In the genomic region with DNA sequence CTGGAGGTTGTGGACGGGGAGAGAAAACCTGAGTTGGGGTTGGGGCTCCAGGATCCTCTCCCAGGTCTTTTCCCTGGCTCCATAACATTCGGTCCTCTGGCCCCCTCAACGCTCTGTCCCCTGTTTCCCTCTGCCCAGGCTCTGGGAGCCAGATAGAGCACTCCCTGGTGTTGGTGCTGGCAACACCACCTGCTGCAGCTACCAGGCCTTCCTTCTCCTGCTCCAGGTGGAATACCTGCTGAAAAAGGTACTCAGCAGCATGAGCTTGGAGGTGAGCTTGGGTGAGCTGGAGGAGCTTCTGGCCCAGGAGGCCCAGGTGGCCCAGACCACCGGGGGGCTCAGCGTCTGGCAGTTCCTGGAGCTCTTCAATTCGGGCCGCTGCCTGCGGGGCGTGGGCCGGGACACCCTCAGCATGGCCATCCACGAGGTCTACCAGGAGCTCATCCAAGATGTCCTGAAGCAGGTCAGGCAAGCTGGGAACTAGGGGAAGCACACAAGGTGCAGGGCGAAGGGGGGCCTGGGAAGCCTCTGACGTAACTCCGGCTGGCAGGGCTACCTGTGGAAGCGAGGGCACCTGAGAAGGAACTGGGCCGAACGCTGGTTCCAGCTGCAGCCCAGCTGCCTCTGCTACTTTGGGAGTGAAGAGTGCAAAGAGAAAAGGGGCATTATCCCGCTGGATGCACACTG, we compare ENCODE assay signal across 17 cellular contexts. TPM values are rescaled to one million over a fixed set of nuclear protein-coding genes. Genes with fewer than 3 reads are reported as not detected.
DNase-seq lines count a peak whose midpoint lies in the region; ATAC-seq, FAIRE-seq and TF ChIP-seq lines count a peak whose summit lies in the region.
"Had no signal": no experiment of that assay in that cellular context is flagged by ENCODE, and none has a peak within 500 bp of the region (broad histone marks: within the 10 kb centered on the region; RNA-seq: fewer than 3 reads in every experiment).

No MANE protein-coding gene starts in this region.

- no peaks in the 10 kb centered on the region for H3K9me3 Mint-ChIP-seq in T-helper 1 cell treated with Interleukin-12 subunit alpha and Interleukin-12 subunit beta and Interleukin-4 antibody, amounts not matched to agents 30 μg/mL and 1 μg/mL, for 36 hours

- H3K36me3 Mint-ChIP-seq in T-helper 1 cell treated with Interleukin-12 subunit alpha and Interleukin-12 subunit beta and Interleukin-4 antibody, amounts not matched to agents 30 μg/mL and 1 μg/mL, for 36 hours (ENCODE audit: low read depth), result peaks cover 75% of the 10 kb centered on the region

- no peak for ATAC-seq in HG03460 (IDR thresholded peaks at IDR 0.05; ENCODE audit: unreplicated experiment)

- peak overlapping the region; percentile 78 for H3K4me3 Mint-ChIP-seq in T-helper 1 cell treated with Interleukin-12 subunit alpha and Interleukin-12 subunit beta and Interleukin-4 antibody, amounts not matched to agents 30 μg/mL and 1 μg/mL, for 36 hours

- H3K36me3 ChIP-seq in effector memory CD4-positive, alpha-beta T cell (ENCODE audit: control insufficient read depth, insufficient read depth, low read length), result peaks cover 22% of the 10 kb centered on the region
- H3K36me3 ChIP-seq in small intestine (ENCODE audit: control insufficient read depth in 2 of 2, insufficient read depth in 2 of 2, low read length in 2 of 2), result no peaks in the 10 kb centered on the region
- H3K36me3 ChIP-seq: right atrium auricular region had no signal

- peaks cover 67% of the 10 kb centered on the region for H3K4me1 ChIP-seq in effector memory CD4-positive, alpha-beta T cell (ENCODE audit: control insufficient read depth, insufficient read depth, low read length, poor library complexity, severe bottlenecking)
- H3K4me1 ChIP-seq in small intestine (ENCODE audit: control insufficient read depth in 2 of 2, insufficient read depth in 1 of 2, low read depth in 1 of 2, low read length in 1 of 2), result no peaks in the 10 kb centered on the region
- H3K4me1 ChIP-seq: tibial artery had no signal

- H3K27ac Mint-ChIP-seq in T-helper 1 cell treated with Interleukin-12 subunit alpha and Interleukin-12 subunit beta and Interleukin-4 antibody, amounts not matched to agents 30 μg/mL and 1 μg/mL, for 36 hours, result peak overlapping the region; percentile 96

- peaks cover 63% of the 10 kb centered on the region for H3K4me1 Mint-ChIP-seq in T-helper 1 cell treated with Interleukin-12 subunit alpha and Interleukin-12 subunit beta and Interleukin-4 antibody, amounts not matched to agents 30 μg/mL and 1 μg/mL, for 36 hours (ENCODE audit: low read depth)

- 89 to 93% (median 90%) methylated on average over 18 of the region's 18 CpGs for WGBS in small intestine, 3 donors

- no peaks in the 10 kb centered on the region for H3K27me3 Mint-ChIP-seq in T-helper 1 cell treated with Interleukin-12 subunit alpha and Interleukin-12 subunit beta and Interleukin-4 antibody, amounts not matched to agents 30 μg/mL and 1 μg/mL, for 36 hours (ENCODE audit: low read depth)

- no peak for TF ChIP-seq POLR2A in erythroblast (IDR thresholded peaks at IDR 0.05; ENCODE audit: low read length)

- DNase-seq in T-helper 1 cell, result no peak
- no peak for DNase-seq in RWPE1 (ENCODE audit: low spot score)
- DNase-seq in effector memory CD4-positive, alpha-beta T cell, result no peak
- no peak for DNase-seq in small intestine
- no peak for DNase-seq in DMS153 (lab: John Stamatoyannopoulos, UW)
- DNase-seq in erythroblast (lab: John Stamatoyannopoulos, UW), result no peak
- DNase-seq: Calu3, dorsolateral prefrontal cortex, SW 1271, tibial artery had no signal

- no peak for TF ChIP-seq CTCF in RWPE1 (conservative IDR thresholded peaks at IDR 0.05; ENCODE audit: low read depth)

- CTCF ChIA-PET in RWPE1 (lab: Yijun Ruan, JAX), result interaction anchor here (0.6 kb wide), 1 partner anchor 137 kb away, joined by 4 read pairs; no protein-coding TSS in a partner anchor

- POLR2A ChIA-PET in RWPE1 (lab: Yijun Ruan, JAX; ENCODE audit: low non-redundant PET), result no interaction called here

- H3K27ac ChIP-seq in RWPE1, result 0 out of 2 replicates have a peak overlapping the region, but pooled peaks have one; percentile 2
- H3K27ac ChIP-seq in effector memory CD4-positive, alpha-beta T cell (ENCODE audit: insufficient read depth, low read length, poor library complexity, severe bottlenecking), result peak overlapping the region; percentile 83
- peak overlapping the region; percentile 12 to 34 for H3K27ac ChIP-seq in small intestine (ENCODE audit: low read depth in 1 of 2, low read length in 1 of 2)
- H3K27ac ChIP-seq: 22Rv1, right atrium auricular region, tibial artery had no signal

- no peaks in the 10 kb centered on the region for H3K9me3 ChIP-seq in effector memory CD4-positive, alpha-beta T cell (ENCODE audit: control insufficient read depth, low read length)
- H3K9me3 ChIP-seq in small intestine (ENCODE audit: control insufficient read depth, low read depth), result no peaks in the 10 kb centered on the region
- H3K9me3 ChIP-seq: right atrium auricular region, tibial artery had no signal

- H3K27me3 ChIP-seq in effector memory CD4-positive, alpha-beta T cell (replicated peaks; ENCODE audit: control insufficient read depth, insufficient read depth, low read length, poor library complexity, severe bottlenecking), result no peaks in the 10 kb centered on the region
- H3K27me3 ChIP-seq in small intestine (ENCODE audit: control insufficient read depth in 2 of 2, insufficient read depth in 2 of 2, low read length in 2 of 2), result no peaks in the 10 kb centered on the region
- H3K27me3 ChIP-seq: dorsolateral prefrontal cortex, right atrium auricular region, tibial artery had no signal

- peak overlapping the region; percentile 54 for H3K4me3 ChIP-seq in effector memory CD4-positive, alpha-beta T cell (ENCODE audit: insufficient read depth, low read depth, low read length, poor library complexity, severe bottlenecking)
- no peak overlapping the region for H3K4me3 ChIP-seq in small intestine (ENCODE audit: low read depth in 1 of 2, low read length in 2 of 2)
- H3K4me3 ChIP-seq: dorsolateral prefrontal cortex, right atrium auricular region, tibial artery had no signal

- FAIRE-seq in small intestine (lab: Jason Lieb, UNC), result no peak
- FAIRE-seq: astrocyte, frontal cortex, islet of Langerhans had no signal

RNA-seq across cellular contexts. Expression of a gene that starts 14.6 kb away (rescaled TPM):
- 10 to 100 TPM in 1 of 3 donors, 1 to 10 TPM in 2; 4.7 to 16.2 (median 9.5) TPM for polyA plus RNA-seq in small intestine

RNA-seq across cellular contexts. Expression of a gene that starts 30.1 kb away (rescaled TPM):
- 10 to 100 TPM in 2 of 3 donors, 1 to 10 TPM in 1; 7.8 to 14.7 (median 13.0) TPM for polyA plus RNA-seq in small intestine

RNA-seq across cellular contexts. Expression of a gene that starts 52.7 kb away (rescaled TPM):
- 10 to 100 TPM; 16.2 to 24.8 (median 24.0) TPM for polyA plus RNA-seq in small intestine

Comparison
In these comparisons a context has a peak if more than half of its experiments do, and no peak if none do; other contexts are left out.
1. H3K27ac ChIP-seq: peak in every context shown above with its lines; median percentile 83 in effector memory CD4-positive, alpha-beta T cell; 23 in small intestine; 2 in RWPE1.